ENCODE assay signal across 1 cellular context in the genomic region with DNA sequence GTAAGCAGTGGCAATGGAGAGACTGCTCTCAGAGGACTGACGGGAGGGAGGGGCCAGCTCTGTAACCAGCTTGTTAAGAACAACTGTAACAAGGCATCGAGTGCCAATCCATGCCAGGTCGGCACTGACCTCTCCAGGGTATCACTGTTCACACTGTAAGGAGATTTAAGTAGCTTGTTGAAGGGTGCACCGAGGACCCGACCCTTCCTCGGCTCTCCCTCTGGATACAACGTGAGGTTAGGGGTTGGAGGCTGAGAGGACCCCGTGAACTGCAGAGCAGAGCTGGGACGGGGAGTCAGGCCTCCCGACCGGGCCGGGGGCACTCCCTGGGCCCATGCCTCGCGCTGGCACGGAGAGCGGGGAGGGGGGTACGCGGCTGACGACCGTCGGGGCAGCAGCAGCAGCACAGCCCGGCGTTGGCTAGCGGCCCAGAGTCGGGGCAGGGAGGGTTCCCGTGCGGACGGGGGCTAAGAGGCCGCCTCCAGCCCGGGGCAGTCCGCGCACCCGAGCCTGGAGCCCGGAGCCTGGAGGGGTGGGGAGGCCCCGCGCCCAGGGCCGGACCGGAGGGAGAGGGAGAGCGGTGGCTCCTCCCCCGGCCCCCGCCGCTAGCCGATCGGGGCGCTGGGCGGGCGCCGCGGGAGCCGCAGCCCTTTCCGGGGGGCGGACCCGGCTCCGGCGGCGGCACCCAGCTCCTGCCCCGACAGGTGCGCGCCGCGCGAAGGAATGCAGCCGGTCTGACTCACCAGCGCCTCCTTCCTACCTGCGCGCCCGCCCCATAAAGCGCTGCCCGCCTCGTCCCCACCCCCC.
TF ChIP-seq lines count a peak whose summit lies in the region.

A gene (plus strand): TSS at position 804 of the 807 bp plus-strand sequence. CDS start 3,245 bp downstream, outside the sequence.

TF ChIP-seq in HepG2, 621 proteins besides CTCF, POLR2A, EP300 and RAD21 (continued from another document and continues in another):
- TF ChIP-seq, protein P1, sequence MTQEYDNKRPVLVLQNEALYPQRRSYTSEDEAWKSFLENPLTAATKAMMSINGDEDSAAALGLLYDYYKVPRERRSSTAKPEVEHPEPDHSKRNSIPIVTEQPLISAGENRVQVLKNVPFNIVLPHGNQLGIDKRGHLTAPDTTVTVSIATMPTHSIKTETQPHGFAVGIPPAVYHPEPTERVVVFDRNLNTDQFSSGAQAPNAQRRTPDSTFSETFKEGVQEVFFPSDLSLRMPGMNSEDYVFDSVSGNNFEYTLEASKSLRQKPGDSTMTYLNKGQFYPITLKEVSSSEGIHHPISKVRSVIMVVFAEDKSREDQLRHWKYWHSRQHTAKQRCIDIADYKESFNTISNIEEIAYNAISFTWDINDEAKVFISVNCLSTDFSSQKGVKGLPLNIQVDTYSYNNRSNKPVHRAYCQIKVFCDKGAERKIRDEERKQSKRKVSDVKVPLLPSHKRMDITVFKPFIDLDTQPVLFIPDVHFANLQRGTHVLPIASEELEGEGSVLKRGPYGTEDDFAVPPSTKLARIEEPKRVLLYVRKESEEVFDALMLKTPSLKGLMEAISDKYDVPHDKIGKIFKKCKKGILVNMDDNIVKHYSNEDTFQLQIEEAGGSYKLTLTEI (CRISPR knock-in tag; conservative IDR thresholded peaks at IDR 0.05): no peak
- TF ChIP-seq, protein P2, sequence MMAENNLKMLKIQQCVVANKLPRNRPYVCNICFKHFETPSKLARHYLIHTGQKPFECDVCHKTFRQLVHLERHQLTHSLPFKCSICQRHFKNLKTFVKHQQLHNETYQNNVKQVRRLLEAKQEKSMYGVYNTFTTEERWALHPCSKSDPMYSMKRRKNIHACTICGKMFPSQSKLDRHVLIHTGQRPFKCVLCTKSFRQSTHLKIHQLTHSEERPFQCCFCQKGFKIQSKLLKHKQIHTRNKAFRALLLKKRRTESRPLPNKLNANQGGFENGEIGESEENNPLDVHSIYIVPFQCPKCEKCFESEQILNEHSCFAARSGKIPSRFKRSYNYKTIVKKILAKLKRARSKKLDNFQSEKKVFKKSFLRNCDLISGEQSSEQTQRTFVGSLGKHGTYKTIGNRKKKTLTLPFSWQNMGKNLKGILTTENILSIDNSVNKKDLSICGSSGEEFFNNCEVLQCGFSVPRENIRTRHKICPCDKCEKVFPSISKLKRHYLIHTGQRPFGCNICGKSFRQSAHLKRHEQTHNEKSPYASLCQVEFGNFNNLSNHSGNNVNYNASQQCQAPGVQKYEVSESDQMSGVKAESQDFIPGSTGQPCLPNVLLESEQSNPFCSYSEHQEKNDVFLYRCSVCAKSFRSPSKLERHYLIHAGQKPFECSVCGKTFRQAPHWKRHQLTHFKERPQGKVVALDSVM (CRISPR knock-in tag; IDR thresholded peaks at IDR 0.05): no peak
- TF ChIP-seq, protein P3, sequence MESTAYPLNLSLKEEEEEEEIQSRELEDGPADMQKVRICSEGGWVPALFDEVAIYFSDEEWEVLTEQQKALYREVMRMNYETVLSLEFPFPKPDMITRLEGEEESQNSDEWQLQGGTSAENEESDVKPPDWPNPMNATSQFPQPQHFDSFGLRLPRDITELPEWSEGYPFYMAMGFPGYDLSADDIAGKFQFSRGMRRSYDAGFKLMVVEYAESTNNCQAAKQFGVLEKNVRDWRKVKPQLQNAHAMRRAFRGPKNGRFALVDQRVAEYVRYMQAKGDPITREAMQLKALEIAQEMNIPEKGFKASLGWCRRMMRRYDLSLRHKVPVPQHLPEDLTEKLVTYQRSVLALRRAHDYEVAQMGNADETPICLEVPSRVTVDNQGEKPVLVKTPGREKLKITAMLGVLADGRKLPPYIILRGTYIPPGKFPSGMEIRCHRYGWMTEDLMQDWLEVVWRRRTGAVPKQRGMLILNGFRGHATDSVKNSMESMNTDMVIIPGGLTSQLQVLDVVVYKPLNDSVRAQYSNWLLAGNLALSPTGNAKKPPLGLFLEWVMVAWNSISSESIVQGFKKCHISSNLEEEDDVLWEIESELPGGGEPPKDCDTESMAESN (CRISPR knock-in tag; conservative IDR thresholded peaks at IDR 0.05): 0 out of 2 replicates have a peak, but pooled peaks have one; percentile 28
- TF ChIP-seq ZNF546 (CRISPR knock-in tag; conservative IDR thresholded peaks at IDR 0.05) (no peak), ZNF235 (CRISPR knock-in tag; IDR thresholded peaks at IDR 0.05; ENCODE audit: borderline replicate concordance) (no peak), NKX3-1 (CRISPR knock-in tag; IDR thresholded peaks at IDR 0.05) (no peak), MBNL3 (CRISPR knock-in tag; conservative IDR thresholded peaks at IDR 0.05) (no peak), HNF4G (IDR thresholded peaks at IDR 0.05; ENCODE audit: borderline replicate concordance, low read depth, low read length) (no peak), HNF4G (CRISPR knock-in tag; IDR thresholded peaks at IDR 0.05; ENCODE audit: borderline replicate concordance, low read depth) (no peak), ZNF354B (CRISPR knock-in tag; IDR thresholded peaks at IDR 0.05) (no peak), ZNF749 (CRISPR knock-in tag; IDR thresholded peaks at IDR 0.05; ENCODE audit: borderline replicate concordance) (no peak), ZFP36L2 (CRISPR knock-in tag; IDR thresholded peaks at IDR 0.05) (no peak), ZFX (CRISPR knock-in tag; IDR thresholded peaks at IDR 0.05; ENCODE audit: low read depth) (no peak; the same call in none of the 2 replicates), HIVEP1 (CRISPR knock-in tag; IDR thresholded peaks at IDR 0.05) (no peak; the same call in 1 of the 2 replicates), ZNF121 (CRISPR knock-in tag; IDR thresholded peaks at IDR 0.05) (no peak), PAX8 (CRISPR knock-in tag; IDR thresholded peaks at IDR 0.05; ENCODE audit: borderline replicate concordance) (no peak), LCORL (IDR thresholded peaks at IDR 0.05) (no peak), LCORL (CRISPR knock-in tag; IDR thresholded peaks at IDR 0.05) (no peak; the same call in 1 of the 2 replicates), ZZZ3 (CRISPR knock-in tag; IDR thresholded peaks at IDR 0.05; ENCODE audit: borderline replicate concordance) (no peak), MTA3 (CRISPR knock-in tag; IDR thresholded peaks at IDR 0.05) (no peak), GABPA (IDR thresholded peaks at IDR 0.05; ENCODE audit: low read depth, low read length) (no peak), GABPA (CRISPR knock-in tag; IDR thresholded peaks at IDR 0.05; ENCODE audit: low read depth) (no peak), DNMT3B (CRISPR knock-in tag; conservative IDR thresholded peaks at IDR 0.05) (no peak), MAZ (IDR thresholded peaks at IDR 0.05; ENCODE audit: borderline replicate concordance, low read depth, low read length) (no peak), MAZ (CRISPR knock-in tag; IDR thresholded peaks at IDR 0.05; ENCODE audit: low read depth) (peak; percentile 86), ZNF781 (CRISPR knock-in tag; IDR thresholded peaks at IDR 0.05; ENCODE audit: borderline replicate concordance, not compliant biosample characterization) (peak; percentile 40), ZNF616 (CRISPR knock-in tag; IDR thresholded peaks at IDR 0.05; ENCODE audit: low read depth) (peak; percentile 59; the same call in 1 of the 2 replicates), ZNF761 (CRISPR knock-in tag; conservative IDR thresholded peaks at IDR 0.05) (no peak), NCOA2 (CRISPR knock-in tag; IDR thresholded peaks at IDR 0.05) (no peak), KDM5B (CRISPR knock-in tag; IDR thresholded peaks at IDR 0.05; ENCODE audit: borderline replicate concordance) (no peak), ZNF605 (CRISPR knock-in tag; IDR thresholded peaks at IDR 0.05) (0 out of 2 replicates have a peak, but pooled peaks have one; percentile 35), GTF2F1 (IDR thresholded peaks at IDR 0.05; ENCODE audit: low read length) (no peak)
- TF ChIP-seq, protein P4, sequence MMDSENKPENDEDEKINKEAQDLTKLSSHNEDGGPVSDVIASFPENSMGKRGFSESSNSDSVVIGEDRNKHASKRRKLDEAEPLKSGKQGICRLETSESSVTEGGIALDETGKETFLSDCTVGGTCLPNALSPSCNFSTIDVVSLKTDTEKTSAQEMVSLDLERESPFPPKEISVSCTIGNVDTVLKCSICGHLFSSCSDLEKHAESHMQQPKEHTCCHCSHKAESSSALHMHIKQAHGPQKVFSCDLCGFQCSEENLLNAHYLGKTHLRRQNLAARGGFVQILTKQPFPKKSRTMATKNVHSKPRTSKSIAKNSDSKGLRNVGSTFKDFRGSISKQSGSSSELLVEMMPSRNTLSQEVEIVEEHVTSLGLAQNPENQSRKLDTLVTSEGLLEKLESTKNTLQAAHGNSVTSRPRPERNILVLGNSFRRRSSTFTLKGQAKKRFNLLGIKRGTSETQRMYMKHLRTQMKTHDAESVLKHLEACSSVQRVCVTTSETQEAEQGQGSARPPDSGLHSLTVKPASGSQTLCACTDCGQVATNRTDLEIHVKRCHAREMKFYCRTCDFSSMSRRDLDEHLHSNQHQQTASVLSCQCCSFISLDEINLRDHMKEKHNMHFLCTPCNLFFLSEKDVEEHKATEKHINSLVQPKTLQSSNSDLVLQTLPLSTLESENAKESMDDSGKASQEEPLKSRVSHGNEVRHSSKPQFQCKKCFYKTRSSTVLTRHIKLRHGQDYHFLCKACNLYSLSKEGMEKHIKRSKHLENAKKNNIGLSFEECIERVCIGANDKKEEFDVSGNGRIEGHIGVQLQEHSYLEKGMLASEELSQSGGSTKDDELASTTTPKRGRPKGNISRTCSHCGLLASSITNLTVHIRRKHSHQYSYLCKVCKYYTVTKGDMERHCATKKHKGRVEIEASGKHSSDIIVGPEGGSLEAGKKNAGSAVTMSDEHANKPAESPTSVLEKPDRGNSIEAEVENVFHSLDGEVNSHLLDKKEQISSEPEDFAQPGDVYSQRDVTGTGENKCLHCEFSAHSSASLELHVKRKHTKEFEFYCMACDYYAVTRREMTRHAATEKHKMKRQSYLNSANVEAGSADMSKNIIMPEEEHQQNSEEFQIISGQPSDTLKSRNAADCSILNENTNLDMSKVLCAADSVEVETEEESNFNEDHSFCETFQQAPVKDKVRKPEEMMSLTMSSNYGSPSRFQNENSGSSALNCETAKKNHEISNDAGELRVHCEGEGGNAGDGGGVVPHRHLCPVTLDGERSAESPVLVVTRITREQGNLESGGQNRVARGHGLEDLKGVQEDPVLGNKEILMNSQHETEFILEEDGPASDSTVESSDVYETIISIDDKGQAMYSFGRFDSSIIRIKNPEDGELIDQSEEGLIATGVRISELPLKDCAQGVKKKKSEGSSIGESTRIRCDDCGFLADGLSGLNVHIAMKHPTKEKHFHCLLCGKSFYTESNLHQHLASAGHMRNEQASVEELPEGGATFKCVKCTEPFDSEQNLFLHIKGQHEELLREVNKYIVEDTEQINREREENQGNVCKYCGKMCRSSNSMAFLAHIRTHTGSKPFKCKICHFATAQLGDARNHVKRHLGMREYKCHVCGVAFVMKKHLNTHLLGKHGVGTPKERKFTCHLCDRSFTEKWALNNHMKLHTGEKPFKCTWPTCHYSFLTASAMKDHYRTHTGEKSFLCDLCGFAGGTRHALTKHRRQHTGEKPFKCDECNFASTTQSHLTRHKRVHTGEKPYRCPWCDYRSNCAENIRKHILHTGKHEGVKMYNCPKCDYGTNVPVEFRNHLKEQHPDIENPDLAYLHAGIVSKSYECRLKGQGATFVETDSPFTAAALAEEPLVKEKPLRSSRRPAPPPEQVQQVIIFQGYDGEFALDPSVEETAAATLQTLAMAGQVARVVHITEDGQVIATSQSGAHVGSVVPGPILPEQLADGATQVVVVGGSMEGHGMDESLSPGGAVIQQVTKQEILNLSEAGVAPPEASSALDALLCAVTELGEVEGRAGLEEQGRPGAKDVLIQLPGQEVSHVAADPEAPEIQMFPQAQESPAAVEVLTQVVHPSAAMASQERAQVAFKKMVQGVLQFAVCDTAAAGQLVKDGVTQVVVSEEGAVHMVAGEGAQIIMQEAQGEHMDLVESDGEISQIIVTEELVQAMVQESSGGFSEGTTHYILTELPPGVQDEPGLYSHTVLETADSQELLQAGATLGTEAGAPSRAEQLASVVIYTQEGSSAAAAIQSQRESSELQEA (CRISPR knock-in tag; IDR thresholded peaks at IDR 0.05; ENCODE audit: not compliant biosample characterization): no peak
- TF ChIP-seq, protein P5, sequence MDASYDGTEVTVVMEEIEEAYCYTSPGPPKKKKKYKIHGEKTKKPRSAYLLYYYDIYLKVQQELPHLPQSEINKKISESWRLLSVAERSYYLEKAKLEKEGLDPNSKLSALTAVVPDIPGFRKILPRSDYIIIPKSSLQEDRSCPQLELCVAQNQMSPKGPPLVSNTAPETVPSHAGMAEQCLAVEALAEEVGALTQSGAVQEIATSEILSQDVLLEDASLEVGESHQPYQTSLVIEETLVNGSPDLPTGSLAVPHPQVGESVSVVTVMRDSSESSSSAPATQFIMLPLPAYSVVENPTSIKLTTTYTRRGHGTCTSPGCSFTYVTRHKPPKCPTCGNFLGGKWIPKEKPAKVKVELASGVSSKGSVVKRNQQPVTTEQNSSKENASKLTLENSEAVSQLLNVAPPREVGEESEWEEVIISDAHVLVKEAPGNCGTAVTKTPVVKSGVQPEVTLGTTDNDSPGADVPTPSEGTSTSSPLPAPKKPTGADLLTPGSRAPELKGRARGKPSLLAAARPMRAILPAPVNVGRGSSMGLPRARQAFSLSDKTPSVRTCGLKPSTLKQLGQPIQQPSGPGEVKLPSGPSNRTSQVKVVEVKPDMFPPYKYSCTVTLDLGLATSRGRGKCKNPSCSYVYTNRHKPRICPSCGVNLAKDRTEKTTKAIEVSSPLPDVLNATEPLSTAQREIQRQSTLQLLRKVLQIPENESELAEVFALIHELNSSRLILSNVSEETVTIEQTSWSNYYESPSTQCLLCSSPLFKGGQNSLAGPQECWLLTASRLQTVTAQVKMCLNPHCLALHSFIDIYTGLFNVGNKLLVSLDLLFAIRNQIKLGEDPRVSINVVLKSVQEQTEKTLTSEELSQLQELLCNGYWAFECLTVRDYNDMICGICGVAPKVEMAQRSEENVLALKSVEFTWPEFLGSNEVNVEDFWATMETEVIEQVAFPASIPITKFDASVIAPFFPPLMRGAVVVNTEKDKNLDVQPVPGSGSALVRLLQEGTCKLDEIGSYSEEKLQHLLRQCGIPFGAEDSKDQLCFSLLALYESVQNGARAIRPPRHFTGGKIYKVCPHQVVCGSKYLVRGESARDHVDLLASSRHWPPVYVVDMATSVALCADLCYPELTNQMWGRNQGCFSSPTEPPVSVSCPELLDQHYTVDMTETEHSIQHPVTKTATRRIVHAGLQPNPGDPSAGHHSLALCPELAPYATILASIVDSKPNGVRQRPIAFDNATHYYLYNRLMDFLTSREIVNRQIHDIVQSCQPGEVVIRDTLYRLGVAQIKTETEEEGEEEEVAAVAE (CRISPR knock-in tag; IDR thresholded peaks at IDR 0.05; ENCODE audit: borderline replicate concordance): no peak
- TF ChIP-seq, protein P6, sequence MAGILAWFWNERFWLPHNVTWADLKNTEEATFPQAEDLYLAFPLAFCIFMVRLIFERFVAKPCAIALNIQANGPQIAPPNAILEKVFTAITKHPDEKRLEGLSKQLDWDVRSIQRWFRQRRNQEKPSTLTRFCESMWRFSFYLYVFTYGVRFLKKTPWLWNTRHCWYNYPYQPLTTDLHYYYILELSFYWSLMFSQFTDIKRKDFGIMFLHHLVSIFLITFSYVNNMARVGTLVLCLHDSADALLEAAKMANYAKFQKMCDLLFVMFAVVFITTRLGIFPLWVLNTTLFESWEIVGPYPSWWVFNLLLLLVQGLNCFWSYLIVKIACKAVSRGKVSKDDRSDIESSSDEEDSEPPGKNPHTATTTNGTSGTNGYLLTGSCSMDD (CRISPR knock-in tag; IDR thresholded peaks at IDR 0.05): no peak
